In the genomic region with DNA sequence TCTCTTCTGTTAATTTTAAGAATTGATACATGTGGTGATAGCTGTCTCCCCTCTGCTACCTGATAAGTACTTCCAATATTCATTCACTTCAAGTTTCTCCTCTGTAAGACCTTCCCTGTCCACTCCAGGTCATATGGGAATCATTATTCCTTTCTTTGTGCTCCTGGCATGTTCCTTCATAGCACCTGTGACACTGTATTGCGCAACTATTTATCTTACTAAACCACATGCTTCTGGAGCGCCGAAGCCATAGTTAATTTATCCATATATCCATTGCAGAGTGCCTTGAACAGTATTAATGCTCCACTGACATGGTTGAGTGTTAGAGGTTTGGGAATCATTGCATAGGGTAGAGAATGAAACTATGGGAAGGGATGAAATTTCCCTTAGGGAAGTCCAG, we compare ENCODE assay signal across 24 cellular contexts.
"Had no signal": no experiment of that assay in that cellular context is flagged by ENCODE, and none has a peak within 500 bp of the region (broad histone marks: within the 10 kb centered on the region; RNA-seq: fewer than 3 reads in every experiment).

No MANE protein-coding gene starts in this region.

- H3K27me3 Mint-ChIP-seq: stimulated activated memory B cell treated with anti-CD40 and anti-IgM and Interleukin-4, amounts not matched to agents 10 μg/mL and 1 μg/mL and 100 μg/mL, for 72 hours had no signal

- H3K4me1 Mint-ChIP-seq: naive thymus-derived CD8-positive, alpha-beta T cell had no signal

- ATAC-seq: gastroesophageal sphincter; left lobe of liver; mucosa of descending colon; naive thymus-derived CD8-positive, alpha-beta T cell; psoas muscle; sciatic nerve; stimulated activated memory B cell treated with anti-CD40 and anti-IgM and Interleukin-4, amounts not matched to agents 10 μg/mL and 1 μg/mL and 100 μg/mL, for 72 hours had no signal

- H3K36me3 ChIP-seq: esophagus squamous epithelium, gastroesophageal sphincter, neutrophil, spleen, tibial artery, upper lobe of left lung, vagina had no signal

- H3K4me1 ChIP-seq: esophagus squamous epithelium, gastroesophageal sphincter, psoas muscle, spleen, tibial artery, upper lobe of left lung, vagina had no signal

- H3K27me3 ChIP-seq: esophagus squamous epithelium, gastroesophageal sphincter, tibial artery, upper lobe of left lung, vagina had no signal

- H3K4me3 ChIP-seq: esophagus squamous epithelium, gastroesophageal sphincter, mucosa of descending colon, psoas muscle, spleen, tibial artery, upper lobe of left lung, vagina had no signal

- H3K9me3 ChIP-seq: esophagus squamous epithelium, gastroesophageal sphincter, mucosa of descending colon, neutrophil, psoas muscle, spleen, tibial artery, upper lobe of left lung, vagina had no signal

- H3K9me3 Mint-ChIP-seq: stimulated activated memory B cell treated with anti-CD40 and anti-IgM and Interleukin-4, amounts not matched to agents 10 μg/mL and 1 μg/mL and 100 μg/mL, for 72 hours; stimulated activated naive CD8-positive, alpha-beta T cell treated with anti-CD3 and anti-CD28 coated beads, Interleukin-15, Interleukin-2, amounts not matched to agents 100 ng/mL and 50 ng/mL, for 24 hours had no signal

- DNase-seq: effector memory CD4-positive, alpha-beta T cell; esophagus squamous epithelium; foreskin fibroblast; glutamatergic neuron; islet precursor cell; mammary epithelial cell; mucosa of descending colon; naive thymus-derived CD8-positive, alpha-beta T cell; psoas muscle; retina; spleen; stimulated activated CD4-positive, alpha-beta T cell treated with anti-CD3 and anti-CD28 coated beads, Interleukin-15, amount 100 ng/mL, for 24 hours; stimulated activated CD4-positive, alpha-beta T cell treated with anti-CD3 and anti-CD28 coated beads, Interleukin-1b, Interleukin-23, amount 100 ng/mL, for 48 hours; stimulated activated CD4-positive, alpha-beta T cell treated with anti-CD3 and anti-CD28 coated beads, Interleukin-4, amount 100 ng/mL, for 24 hours; tibial artery; upper lobe of left lung had no signal

- H3K27ac Mint-ChIP-seq: naive thymus-derived CD8-positive, alpha-beta T cell; stimulated activated memory B cell treated with anti-CD40 and anti-IgM and Interleukin-4, amounts not matched to agents 10 μg/mL and 1 μg/mL and 100 μg/mL, for 72 hours; stimulated activated naive CD8-positive, alpha-beta T cell treated with anti-CD3 and anti-CD28 coated beads, Interleukin-15, Interleukin-2, amounts not matched to agents 100 ng/mL and 50 ng/mL, for 24 hours had no signal

- H3K4me3 Mint-ChIP-seq: naive thymus-derived CD8-positive, alpha-beta T cell; stimulated activated memory B cell treated with anti-CD40 and anti-IgM and Interleukin-4, amounts not matched to agents 10 μg/mL and 1 μg/mL and 100 μg/mL, for 72 hours; stimulated activated naive CD8-positive, alpha-beta T cell treated with anti-CD3 and anti-CD28 coated beads, Interleukin-15, Interleukin-2, amounts not matched to agents 100 ng/mL and 50 ng/mL, for 24 hours had no signal

- H3K27ac ChIP-seq: epithelial cell of prostate, esophagus squamous epithelium, gastroesophageal sphincter, neutrophil, psoas muscle, spleen, tibial artery, upper lobe of left lung, vagina had no signal

- H3K36me3 Mint-ChIP-seq: naive thymus-derived CD8-positive, alpha-beta T cell; stimulated activated memory B cell treated with anti-CD40 and anti-IgM and Interleukin-4, amounts not matched to agents 10 μg/mL and 1 μg/mL and 100 μg/mL, for 72 hours had no signal
